ENCODE assay signal across 23 cellular contexts in the genomic region with DNA sequence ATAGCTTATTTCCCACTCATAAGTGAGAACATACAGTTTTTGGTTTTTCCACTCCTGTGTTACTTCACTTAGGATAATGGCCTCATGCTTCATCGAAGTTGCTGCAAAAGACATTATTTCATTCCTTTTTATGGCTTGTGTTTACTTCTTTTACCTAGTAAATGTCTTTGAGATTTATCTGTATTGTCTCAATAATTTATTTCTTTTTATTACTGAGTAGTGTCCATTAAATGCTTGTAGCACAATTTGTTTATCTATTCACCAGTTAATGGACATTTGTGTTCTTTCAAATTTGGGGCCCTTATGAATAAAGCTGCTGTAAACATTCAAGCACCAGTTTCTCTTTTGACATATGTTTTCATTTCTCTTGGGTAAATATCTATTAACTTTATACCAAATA.
"Had no signal": no experiment of that assay in that cellular context is flagged by ENCODE, and none has a peak within 500 bp of the region (broad histone marks: within the 10 kb centered on the region; RNA-seq: fewer than 3 reads in every experiment).

No MANE protein-coding gene starts in this region.

- H3K27me3 ChIP-seq: breast epithelium, MG63, Peyer's patch, SJSA1 had no signal

- H3K4me1 ChIP-seq: breast epithelium, SJSA1 had no signal

- ATAC-seq: activated CD8-positive, alpha-beta memory T cell treated with anti-CD3 and anti-CD28 coated beads, Interleukin-2, amount 10 ng/mL, durations not matched to agents 7 days and 5 days; WTC11 had no signal

- H3K36me3 ChIP-seq: breast epithelium, MG63, Peyer's patch, SJSA1 had no signal

- DNase-seq: activated CD4-positive, alpha-beta T cell treated with anti-CD3 and anti-CD28 coated beads for 48 hours; activated CD4-positive, alpha-beta T cell treated with anti-CD3 and anti-CD28 coated beads, Interleukin-2, amount 50 U/mL, for 48 hours; activated CD4-positive, CD25-positive, alpha-beta regulatory T cell treated with anti-CD3 and anti-CD28 coated beads, Interleukin-2, amount 50 U/mL, for 72 hours; activated CD8-positive, alpha-beta memory T cell treated with anti-CD3 and anti-CD28 coated beads, Interleukin-2, amount 10 ng/mL, durations not matched to agents 7 days and 5 days; activated effector memory CD4-positive, alpha-beta T cell treated with Interleukin-2 at 50 U/mL for 16 hours; activated naive CD4-positive, alpha-beta T cell; activated T-cell treated with anti-CD3 and anti-CD28 coated beads, Interleukin-2, amount 50 U/mL, for 24 hours; aorta; caudate nucleus; MG63; MV-4-11; NCI-H1092 treated with DMSO at 0.1 percent for 48 hours; NCI-H1417 treated with DMSO at 0.1 percent for 48 hours; NCI-H1694; NCI-H2029; NCI-H2107; NCI-H510A treated with DMSO at 0.1 percent for 48 hours; Right ventricle myocardium superior had no signal

- H3K4me3 ChIP-seq: breast epithelium, MG63, Peyer's patch, SJSA1 had no signal

- H3K9me3 ChIP-seq: breast epithelium, MG63, Peyer's patch, SJSA1 had no signal

- H3K27ac ChIP-seq: breast epithelium, RWPE1, SJSA1 had no signal
